Comparison of ENCODE assay signal across 15 cellular contexts in the genomic region with DNA sequence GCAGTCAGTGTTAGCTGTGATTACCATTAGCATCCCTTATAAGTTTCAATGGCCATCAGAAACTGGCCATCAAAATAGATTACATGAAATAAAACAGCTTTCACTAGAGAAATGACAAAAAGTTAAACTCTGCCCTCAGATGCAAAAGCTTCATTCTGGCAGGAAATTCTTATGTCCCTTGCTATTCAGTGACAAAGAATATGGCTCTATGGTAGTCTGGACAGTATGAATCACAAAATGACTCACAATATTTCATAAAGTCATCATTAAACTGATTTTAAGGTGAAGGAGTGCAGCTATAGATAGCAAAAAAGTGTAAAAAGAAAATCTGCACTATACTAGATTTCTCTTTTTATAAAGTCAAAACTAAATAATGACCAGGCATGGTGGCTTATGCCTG. TPM values are rescaled to one million over a fixed set of nuclear protein-coding genes. Genes with fewer than 3 reads are reported as not detected.
DNase-seq lines count a peak whose midpoint lies in the region; ATAC-seq, FAIRE-seq and TF ChIP-seq lines count a peak whose summit lies in the region.
"Had no signal": no experiment of that assay in that cellular context is flagged by ENCODE, and none has a peak within 500 bp of the region (broad histone marks: within the 10 kb centered on the region; RNA-seq: fewer than 3 reads in every experiment).

No MANE protein-coding gene starts in this region.

- no peak for TF ChIP-seq CTCF in astrocyte (IDR thresholded peaks at IDR 0.05; ENCODE audit: insufficient read depth, low read depth, low read length)
- TF ChIP-seq CTCF in osteoblast (IDR thresholded peaks at IDR 0.05; ENCODE audit: extremely low read depth, low read depth, low read length) = no peak
- no peak for TF ChIP-seq CTCF in H9 (conservative IDR thresholded peaks at IDR 0.05)
- TF ChIP-seq CTCF in gastrocnemius medialis (IDR thresholded peaks at IDR 0.05 in 4 of 5, conservative IDR thresholded peaks at IDR 0.05 in 1 of 5) = no peak

- in situ Hi-C loops in HAP-1 (cut with MboI; ENCODE audit: low sequenced_read_pairs) (no loop called here), gastrocnemius medialis (cut with MboI; ENCODE audit: low sequenced_read_pairs in 4 of 4) (no loop called here)

- no peak overlapping the region for H3K4me3 ChIP-seq in astrocyte (ENCODE audit: insufficient read depth, low read depth, low read length)
- H3K4me3 ChIP-seq in osteoblast (ENCODE audit: insufficient read depth, low read length) = no peak overlapping the region
- H3K4me3 ChIP-seq in HAP-1 = no peak overlapping the region
- no peak overlapping the region for H3K4me3 ChIP-seq in gastrocnemius medialis
- H3K4me3 ChIP-seq: GM12878, left ventricle myocardium inferior had no signal

- no peak overlapping the region for H3K4me3 Mint-ChIP-seq in activated CD4-positive, alpha-beta T cell treated with anti-CD3 and anti-CD28 coated beads for 36 hours
- H3K4me3 Mint-ChIP-seq in astrocyte (ENCODE audit: unreplicated experiment) = no peak overlapping the region
- no peak overlapping the region for H3K4me3 Mint-ChIP-seq in H9
- H3K4me3 Mint-ChIP-seq: activated CD4-positive, alpha-beta T cell treated with anti-CD3 and anti-CD28 coated beads, Interleukin-2, amount 10 ng/mL, durations not matched to agents 7 days and 5 days; CD4-positive, alpha-beta T cell; nephron had no signal

- no peak overlapping the region for H2BK12ac ChIP-seq in H9 (ENCODE audit: insufficient read length, low read depth, low read length)

- H3K4me2 ChIP-seq in astrocyte (ENCODE audit: low read length) (peak overlapping the region; percentile 59), osteoblast (ENCODE audit: insufficient read depth, low read length) (peak overlapping the region; percentile 22), H9 (ENCODE audit: insufficient read depth, insufficient read length, low read length) (no peak overlapping the region)

- peaks cover 2% of the 10 kb centered on the region for H3K4me1 Mint-ChIP-seq in activated CD4-positive, alpha-beta T cell treated with anti-CD3 and anti-CD28 coated beads for 36 hours
- H3K4me1 Mint-ChIP-seq in astrocyte (ENCODE audit: low read depth, unreplicated experiment) = peaks cover 25% of the 10 kb centered on the region
- peaks cover 0 to 5% of the 10 kb centered on the region in 2 experiments; a peak in 2 of 4 replicates for H3K4me1 Mint-ChIP-seq in H9
- H3K4me1 Mint-ChIP-seq: activated CD4-positive, alpha-beta T cell treated with anti-CD3 and anti-CD28 coated beads, Interleukin-2, amount 10 ng/mL, durations not matched to agents 7 days and 5 days had no signal

- peaks cover 40% of the 10 kb centered on the region for H3K36me3 Mint-ChIP-seq in activated CD4-positive, alpha-beta T cell treated with anti-CD3 and anti-CD28 coated beads for 36 hours (ENCODE audit: low read depth)
- H3K36me3 Mint-ChIP-seq in astrocyte (ENCODE audit: low read depth, unreplicated experiment) = no peaks in the 10 kb centered on the region
- H3K36me3 Mint-ChIP-seq in H9 (ENCODE audit: insufficient read depth in 1 of 3, low read depth in 3 of 3) = peaks cover 2 to 39% (median 16%) of the 10 kb centered on the region in 3 experiments; a peak in 6 of 7 replicates

- H2BK15ac ChIP-seq in H9 (ENCODE audit: low read depth, low read length) = no peak overlapping the region

- no peaks in the 10 kb centered on the region for H3K79me1 ChIP-seq in H9 (ENCODE audit: insufficient read depth, low read depth, low read length, poor library complexity, severe bottlenecking)

- FAIRE-seq in astrocyte (lab: Jason Lieb, UNC) = no peak
- FAIRE-seq: A204.1, GM12878 had no signal

- H3K27me3 ChIP-seq in astrocyte (ENCODE audit: insufficient read depth, low read length) (no peaks in the 10 kb centered on the region), osteoblast (ENCODE audit: insufficient read depth, low read length) (no peaks in the 10 kb centered on the region), H9 (ENCODE audit: insufficient read depth, low read length) (no peaks in the 10 kb centered on the region), HAP-1 (ENCODE audit: low read depth) (no peaks in the 10 kb centered on the region), gastrocnemius medialis (no peaks in the 10 kb centered on the region)

- H3K9ac ChIP-seq in astrocyte (ENCODE audit: low read length) (peak overlapping the region; percentile 4), H9 (ENCODE audit: extremely low read depth, insufficient read length, low read length) (no peak overlapping the region)

- no peak overlapping the region for H3T11ph ChIP-seq in H9 (ENCODE audit: low read length)

- H4K20me1 ChIP-seq in astrocyte (ENCODE audit: insufficient read depth, low read length) = no peaks in the 10 kb centered on the region
- H4K20me1 ChIP-seq in osteoblast (ENCODE audit: insufficient read depth, low read length) = no peaks in the 10 kb centered on the region
- no peaks in the 10 kb centered on the region for H4K20me1 ChIP-seq in H9 (ENCODE audit: control insufficient read depth, insufficient read depth, insufficient read length)

- H3K36me3 ChIP-seq in astrocyte (ENCODE audit: insufficient read depth, low read length) (no peaks in the 10 kb centered on the region), osteoblast (ENCODE audit: insufficient read depth, low read length) (no peaks in the 10 kb centered on the region), HAP-1 (replicated peaks) (peaks cover 3% of the 10 kb centered on the region), gastrocnemius medialis (no peaks in the 10 kb centered on the region)

- CTCF ChIA-PET in activated CD4-positive, alpha-beta T cell treated with anti-CD3 and anti-CD28 coated beads for 36 hours (lab: Charles Lee) = no interaction called here

- H2BK120ac ChIP-seq in H9 (ENCODE audit: low read depth, low read length, poor library complexity, severe bottlenecking) = no peak overlapping the region

- no peaks in the 10 kb centered on the region for H3K27me3 Mint-ChIP-seq in activated CD4-positive, alpha-beta T cell treated with anti-CD3 and anti-CD28 coated beads for 36 hours
- H3K27me3 Mint-ChIP-seq in astrocyte (ENCODE audit: low read depth, unreplicated experiment) (no peaks in the 10 kb centered on the region), H9 (ENCODE audit: low read depth) (no peaks in the 10 kb centered on the region)
- H3K27me3 Mint-ChIP-seq: activated CD4-positive, alpha-beta T cell treated with anti-CD3 and anti-CD28 coated beads, Interleukin-2, amount 10 ng/mL, durations not matched to agents 7 days and 5 days; CD4-positive, alpha-beta T cell had no signal

- TF ChIP-seq POLR2A in gastrocnemius medialis (IDR thresholded peaks at IDR 0.05) = no peak

- H4K5ac ChIP-seq in H9 (ENCODE audit: insufficient read length, low read depth, low read length) = no peak overlapping the region

- H3K4me1 ChIP-seq in astrocyte (ENCODE audit: insufficient read depth, low read length) (peaks cover 39% of the 10 kb centered on the region), osteoblast (ENCODE audit: insufficient read depth, low read length) (peaks cover 35% of the 10 kb centered on the region), H9 (ENCODE audit: insufficient read depth, low read length) (no peaks in the 10 kb centered on the region; the same call in 1 of the 2 replicates), HAP-1 (peaks cover 7% of the 10 kb centered on the region), gastrocnemius medialis (no peaks in the 10 kb centered on the region)

- H3K79me2 ChIP-seq in astrocyte (ENCODE audit: insufficient read depth, low read length) (no peaks in the 10 kb centered on the region), osteoblast (ENCODE audit: insufficient read depth, low read length) (no peaks in the 10 kb centered on the region), H9 (ENCODE audit: insufficient read depth, low read length) (no peaks in the 10 kb centered on the region)

- no peak overlapping the region for H3K4ac ChIP-seq in H9 (ENCODE audit: low read depth, low read length)

- H2BK5ac ChIP-seq in H9 (ENCODE audit: insufficient read length, low read length) = no peak overlapping the region

- ATAC-seq in activated CD4-positive, alpha-beta T cell treated with anti-CD3 and anti-CD28 coated beads for 36 hours = peak; percentile 33
- no peak for ATAC-seq in gastrocnemius medialis
- ATAC-seq: GM12878 had no signal

- POLR2A ChIA-PET in activated CD4-positive, alpha-beta T cell treated with anti-CD3 and anti-CD28 coated beads for 36 hours (lab: Charles Lee) = no interaction called here

- H4K91ac ChIP-seq in H9 (ENCODE audit: insufficient read length, low read depth, low read length) = no peak overlapping the region

- H3K9me3 ChIP-seq in astrocyte (ENCODE audit: insufficient read depth, low read depth, low read length) (no peaks in the 10 kb centered on the region), osteoblast (ENCODE audit: low read depth, low read length) (no peaks in the 10 kb centered on the region), H9 (ENCODE audit: control insufficient read depth, low read depth, low read length) (no peaks in the 10 kb centered on the region), HAP-1 (no peaks in the 10 kb centered on the region), gastrocnemius medialis (no peaks in the 10 kb centered on the region)
- H3K9me3 ChIP-seq: left ventricle myocardium inferior had no signal

- H4K8ac ChIP-seq in H9 (replicated peaks; ENCODE audit: insufficient read length, low read depth, low read length) = no peak overlapping the region

- no peaks in the 10 kb centered on the region for H3K23me2 ChIP-seq in H9 (ENCODE audit: insufficient read length, low read depth, low read length, poor library complexity, severe bottlenecking)

- H3K14ac ChIP-seq in H9 (ENCODE audit: insufficient read depth, low read length) = no peak overlapping the region

- intact Hi-C loops in activated CD4-positive, alpha-beta T cell treated with anti-CD3 and anti-CD28 coated beads for 36 hours (cut with DNase I, micrococcal nuclease) = no loop called here
- intact Hi-C loops in gastrocnemius medialis (cut with DNase I; ENCODE audit: low total_unique reads) = no loop called here

- H3K27ac Mint-ChIP-seq in activated CD4-positive, alpha-beta T cell treated with anti-CD3 and anti-CD28 coated beads for 36 hours = no peak overlapping the region
- H3K27ac Mint-ChIP-seq in astrocyte (ENCODE audit: unreplicated experiment) (no peak overlapping the region), H9 (no peak overlapping the region)
- H3K27ac Mint-ChIP-seq: activated CD4-positive, alpha-beta T cell treated with anti-CD3 and anti-CD28 coated beads, Interleukin-2, amount 10 ng/mL, durations not matched to agents 7 days and 5 days; CD4-positive, alpha-beta T cell; nephron had no signal

- H3K56ac ChIP-seq in H9 (ENCODE audit: insufficient read length, low read depth, low read length) = no peak overlapping the region

- no peaks in the 10 kb centered on the region for H3K9me3 Mint-ChIP-seq in activated CD4-positive, alpha-beta T cell treated with anti-CD3 and anti-CD28 coated beads for 36 hours (ENCODE audit: low read depth)
- peaks cover 2% of the 10 kb centered on the region for H3K9me3 Mint-ChIP-seq in astrocyte (ENCODE audit: unreplicated experiment)
- no peaks in the 10 kb centered on the region for H3K9me3 Mint-ChIP-seq in H9
- H3K9me3 Mint-ChIP-seq: activated CD4-positive, alpha-beta T cell treated with anti-CD3 and anti-CD28 coated beads, Interleukin-2, amount 10 ng/mL, durations not matched to agents 7 days and 5 days; CD4-positive, alpha-beta T cell; nephron had no signal

- H3K23ac ChIP-seq in H9 (ENCODE audit: insufficient read length, low read depth, low read length) = no peak overlapping the region

- no peak for DNase-seq in activated CD4-positive, alpha-beta T cell treated with anti-CD3 and anti-CD28 coated beads for 36 hours
- no peak for DNase-seq in activated CD4-positive, alpha-beta T cell treated with anti-CD3 and anti-CD28 coated beads, Interleukin-2, amount 50 U/mL, for 1 hour
- DNase-seq in HS-27A (ENCODE audit: low read depth) (peak; percentile 24), astrocyte (ENCODE audit: low read depth) (peak; percentile 5), osteoblast (ENCODE audit: insufficient read length, low spot score, missing footprints) (peak; percentile 56), H9 (no peak), HAP-1 (ENCODE audit: low spot score in 2 of 2) (no peak), gastrocnemius medialis (no peak)
- DNase-seq: activated CD4-positive, alpha-beta T cell treated with anti-CD3 and anti-CD28 coated beads, Interleukin-2, amount 10 ng/mL, durations not matched to agents 7 days and 5 days; CD4-positive, alpha-beta T cell; left ventricle myocardium inferior; T1000 had no signal

- H2AK5ac ChIP-seq in H9 (ENCODE audit: insufficient read length, low read length) = no peak overlapping the region

- no peak overlapping the region for H2BK20ac ChIP-seq in H9 (ENCODE audit: low read depth, low read length, poor library complexity, severe bottlenecking)

- H3K18ac ChIP-seq in H9 (ENCODE audit: insufficient read length, low read depth, low read length) = no peak overlapping the region

- H3K27ac ChIP-seq in astrocyte (ENCODE audit: low read depth, low read length) (peak overlapping the region; percentile 51), osteoblast (ENCODE audit: low read depth, low read length) (peak overlapping the region; percentile 32), H9 (ENCODE audit: insufficient read length, low read depth, low read length) (no peak overlapping the region), gastrocnemius medialis (peak overlapping the region in 1 of 4 donors; percentile 10)
- H3K27ac ChIP-seq: left ventricle myocardium inferior had no signal

- H2AFZ ChIP-seq in astrocyte (ENCODE audit: low read depth, low read length) (no peak overlapping the region), osteoblast (ENCODE audit: low read length) (no peak overlapping the region), H9 (ENCODE audit: low read length) (no peak overlapping the region)

RNA-seq across cellular contexts. Expression of gene NSUN6, which starts 43.4 kb away (rescaled TPM):
- 10 to 100 TPM; 15.7 to 16.0 TPM for total RNA-seq in activated CD4-positive, alpha-beta T cell treated with anti-CD3 and anti-CD28 coated beads for 36 hours
- 5.9 and 7.3 TPM in 2 replicates for total RNA-seq in astrocyte
- 4.7 and 6.8 TPM in 2 replicates for total RNA-seq in osteoblast
- 10.2 and 11.9 TPM in 2 replicates for total RNA-seq in H9 (2021)
- 1 to 10 TPM; 2.4 to 3.8 (median 2.9) TPM for total RNA-seq in gastrocnemius medialis

RNA-seq across cellular contexts. Expression of gene ARL5B, which starts 51.3 kb away (rescaled TPM):
- total RNA-seq in activated CD4-positive, alpha-beta T cell treated with anti-CD3 and anti-CD28 coated beads for 36 hours = 10 to 100 TPM; 11.3 to 12.0 TPM
- total RNA-seq in astrocyte (32.6 and 36.7 TPM in 2 replicates), osteoblast (19.5 and 19.7 TPM in 2 replicates), H9 (2021) (33.9 and 34.4 TPM in 2 replicates), gastrocnemius medialis (1 to 10 TPM; 5.8 to 6.7 (median 6.4) TPM)

Comparison
In these comparisons a context has a peak if more than half of its experiments do, and no peak if none do; other contexts are left out.
1. DNase-seq: peak in HS-27A (single experiment), astrocyte (single experiment) and osteoblast (single experiment); none in activated CD4-positive, alpha-beta T cell treated with anti-CD3 and anti-CD28 coated beads for 36 hours (single experiment), activated CD4-positive, alpha-beta T cell treated with anti-CD3 and anti-CD28 coated beads, Interleukin-2, amount 50 U/mL, for 1 hour (single experiment), H9 (single experiment), HAP-1 (0 of 2) and gastrocnemius medialis (0 of 2).